13 cellular contexts compared by ENCODE assay signal in genomic region chr16:15976929-15977637, GRCh38. TPM values are rescaled to one million over a fixed set of nuclear protein-coding genes. Genes with fewer than 3 reads are reported as not detected.
DNase-seq lines count a peak whose midpoint lies in the region; ATAC-seq and TF ChIP-seq lines count a peak whose summit lies in the region.
"Had no signal": no experiment of that assay in that cellular context is flagged by ENCODE, and none has a peak within 500 bp of the region (broad histone marks: within the 10 kb centered on the region; RNA-seq: fewer than 3 reads in every experiment).

No MANE protein-coding gene starts in this region.

- no TSS peak for BruUV-seq in Calu3 (replicated peaks; lab: Mats Ljungman, UMichigan)

- peak; percentile 79 for DNase-seq in AG20443 (ENCODE audit: low spot score)
- peak in 6 of 7 donors; percentile 32 to 67 (median 46) for DNase-seq in adrenal gland
- no peak for DNase-seq in left ventricle myocardium superior
- DNase-seq in NCI-H345 treated with DMSO at 0.1 percent for 48 hours (lab: John Stamatoyannopoulos, UW; ENCODE audit: unreplicated experiment): no peak
- no peak for DNase-seq in Calu3
- DNase-seq in stimulated activated CD4-positive, alpha-beta T cell treated with anti-CD3 and anti-CD28 coated beads, Interleukin-4, amount 100 ng/mL, for 24 hours: no peak
- DNase-seq in GM20000 (ENCODE audit: low spot score): no peak
- DNase-seq: amniotic stem cell, foreskin keratinocyte, midbrain, NCI-H345 had no signal

- peak; percentile 69 for ATAC-seq in left ventricle myocardium superior
- ATAC-seq: foreskin keratinocyte had no signal

- intact Hi-C loops in adrenal gland (cut with DNase I): no loop called here
- intact Hi-C loops in left ventricle myocardium superior (cut with micrococcal nuclease): no loop called here
- intact Hi-C loops in Calu3 (cut with micrococcal nuclease; ENCODE audit: unreplicated experiment): no loop called here

- no peak overlapping the region for H3K4me3 Mint-ChIP-seq in Calu3 (ENCODE audit: low read depth, unreplicated experiment)

- H3K36me3 ChIP-seq in adrenal gland (replicated peaks in 1 of 2): no peaks in the 10 kb centered on the region
- H3K36me3 ChIP-seq in skeletal muscle tissue (ENCODE audit: control insufficient read depth in 3 of 3, insufficient read depth in 3 of 3, low read length in 3 of 3): peaks cover 0 to 2% (median 2%) of the 10 kb centered on the region in 3 donors

- H3K27me3 ChIP-seq in adrenal gland (no peaks in the 10 kb centered on the region), skeletal muscle tissue (ENCODE audit: control insufficient read depth in 3 of 3, insufficient read depth in 3 of 3, low read length in 3 of 3) (no peaks in the 10 kb centered on the region)
- H3K27me3 ChIP-seq: foreskin keratinocyte, SJSA1 had no signal

- no peak overlapping the region for H3K4me3 ChIP-seq in adrenal gland
- peak overlapping the region in 1 of 3 donors; percentile 6 for H3K4me3 ChIP-seq in skeletal muscle tissue (ENCODE audit: low read length in 3 of 3)
- H3K4me3 ChIP-seq: SJSA1 had no signal

- CTCF ChIA-PET in Calu3 (lab: Charles Lee): no interaction called here

- H3K9me3 ChIP-seq in adrenal gland (replicated peaks in 1 of 3): peaks cover 0 to 2% (median 0%) of the 10 kb centered on the region in 3 donors
- peaks cover 2 to 7% (median 5%) of the 10 kb centered on the region in 3 donors for H3K9me3 ChIP-seq in skeletal muscle tissue (ENCODE audit: control insufficient read depth in 3 of 3, low read length in 3 of 3)

- H3K9ac ChIP-seq in skeletal muscle tissue (ENCODE audit: low read depth in 1 of 3, low read length in 3 of 3): peak overlapping the region in 2 of 3 donors; percentile 40 to 44

- H3K4me1 Mint-ChIP-seq in Calu3 (ENCODE audit: low read depth, unreplicated experiment): no peaks in the 10 kb centered on the region

- no peak for TF ChIP-seq CTCF in adrenal gland (IDR thresholded peaks at IDR 0.05)
- no peak for TF ChIP-seq CTCF in Calu3 (IDR thresholded peaks at IDR 0.05; ENCODE audit: unreplicated experiment)
- TF ChIP-seq CTCF in GM20000 (IDR thresholded peaks at IDR 0.05; ENCODE audit: extremely low read depth, missing control alignments): no peak

- no peaks in the 10 kb centered on the region for H3K27me3 Mint-ChIP-seq in Calu3 (ENCODE audit: unreplicated experiment)

- H3K9me3 Mint-ChIP-seq in Calu3 (ENCODE audit: low read depth, unreplicated experiment): peaks cover 21% of the 10 kb centered on the region

- peak in 1 of 2 donors; percentile 19 for TF ChIP-seq POLR2A in adrenal gland (IDR thresholded peaks at IDR 0.05)

- H3K27ac ChIP-seq in adrenal gland (peak overlapping the region; percentile 40 to 92 (median 71)), skeletal muscle tissue (ENCODE audit: low read depth, low read length) (peak overlapping the region; percentile 71)
- H3K27ac ChIP-seq: foreskin keratinocyte, SJSA1 had no signal

- WGBS in adrenal gland, 4 donors: 63 to 67% (median 65%) methylated on average over 6 to 7 of the region's 7 CpGs

- peaks cover 6% of the 10 kb centered on the region for H3K36me3 Mint-ChIP-seq in Calu3 (ENCODE audit: insufficient read depth, unreplicated experiment)

- peaks cover 18 to 30% of the 10 kb centered on the region in 2 donors for H3K4me1 ChIP-seq in adrenal gland (replicated peaks in 1 of 2)
- peaks cover 35 to 43% (median 35%) of the 10 kb centered on the region in 3 donors for H3K4me1 ChIP-seq in skeletal muscle tissue (ENCODE audit: control insufficient read depth in 3 of 3, insufficient read depth in 3 of 3, low read length in 3 of 3)
- H3K4me1 ChIP-seq: foreskin keratinocyte had no signal

- H3K27ac Mint-ChIP-seq in Calu3 (ENCODE audit: unreplicated experiment): no peak overlapping the region

RNA-seq across cellular contexts. Expression of gene ABCC1, which starts 27.7 kb away (rescaled TPM):
- total RNA-seq in adrenal gland (10 to 100 TPM; 23.2 to 38.8 (median 31.3) TPM), left ventricle myocardium superior (23.2 TPM), skeletal muscle tissue (9.9 TPM), Calu3 (2022) (46.3 and 46.4 TPM in 2 replicates)
- polyA plus RNA-seq in adrenal gland: 10 to 100 TPM; 12.4 to 21.7 (median 13.1) TPM

Comparison
In these comparisons a context has a peak if more than half of its experiments do, and no peak if none do; other contexts are left out.
1. DNase-seq: peak in AG20443 (single experiment) and adrenal gland (6 of 7); none in left ventricle myocardium superior (single experiment), NCI-H345 treated with DMSO at 0.1 percent for 48 hours (single experiment), Calu3 (single experiment), stimulated activated CD4-positive, alpha-beta T cell treated with anti-CD3 and anti-CD28 coated beads, Interleukin-4, amount 100 ng/mL, for 24 hours (single experiment) and GM20000 (single experiment).